ENCODE assay signal across 1 cellular context in genomic region chrX:31266172-31267076, GRCh38.
TF ChIP-seq lines count a peak whose summit lies in the region.

No MANE protein-coding gene starts in this region.

TF ChIP-seq in HepG2, 621 proteins besides CTCF, POLR2A, EP300 and RAD21 (continued from another document and continues in another):
- TF ChIP-seq MXD1 (CRISPR knock-in tag; IDR thresholded peaks at IDR 0.05) (0 out of 2 replicates have a peak, but pooled peaks have one; percentile 34), HIVEP1 (CRISPR knock-in tag; IDR thresholded peaks at IDR 0.05) (no peak), MXI1 (IDR thresholded peaks at IDR 0.05; ENCODE audit: borderline replicate concordance, low read depth, low read length) (no peak), PLRG1 (conservative IDR thresholded peaks at IDR 0.05) (no peak), ZMYM3 (CRISPR knock-in tag; IDR thresholded peaks at IDR 0.05) (no peak), ZFP36 (IDR thresholded peaks at IDR 0.05; ENCODE audit: borderline replicate concordance, low read depth, low read length, partially characterized antibody) (no peak), ZBTB20 (CRISPR knock-in tag; IDR thresholded peaks at IDR 0.05; ENCODE audit: borderline replicate concordance, low read depth) (no peak), ZNF44 (CRISPR knock-in tag; IDR thresholded peaks at IDR 0.05) (no peak), TERF1 (CRISPR knock-in tag; IDR thresholded peaks at IDR 0.05) (no peak), ZNF550 (CRISPR knock-in tag; IDR thresholded peaks at IDR 0.05; ENCODE audit: borderline replicate concordance) (no peak), ZNF768 (CRISPR knock-in tag; IDR thresholded peaks at IDR 0.05) (no peak), ZFX (CRISPR knock-in tag; IDR thresholded peaks at IDR 0.05; ENCODE audit: low read depth) (no peak), FOXM1 (CRISPR knock-in tag; IDR thresholded peaks at IDR 0.05) (no peak), XBP1 (CRISPR knock-in tag; IDR thresholded peaks at IDR 0.05) (no peak), MZF1 (CRISPR knock-in tag; IDR thresholded peaks at IDR 0.05; ENCODE audit: borderline replicate concordance) (no peak), SOX6 (IDR thresholded peaks at IDR 0.05) (no peak), SOX6 (CRISPR knock-in tag; IDR thresholded peaks at IDR 0.05) (no peak), CHCHD3 (CRISPR knock-in tag; IDR thresholded peaks at IDR 0.05) (no peak), YEATS2 (CRISPR knock-in tag; IDR thresholded peaks at IDR 0.05; ENCODE audit: borderline replicate concordance) (no peak), E2F2 (CRISPR knock-in tag; IDR thresholded peaks at IDR 0.05; ENCODE audit: borderline replicate concordance) (no peak), ATF7 (IDR thresholded peaks at IDR 0.05) (no peak), ATF7 (CRISPR knock-in tag; IDR thresholded peaks at IDR 0.05) (no peak), ZNF256 (CRISPR knock-in tag; conservative IDR thresholded peaks at IDR 0.05) (no peak), TFE3 (CRISPR knock-in tag; IDR thresholded peaks at IDR 0.05) (no peak), ERF (CRISPR knock-in tag; IDR thresholded peaks at IDR 0.05) (no peak), RNF2 (conservative IDR thresholded peaks at IDR 0.05; ENCODE audit: low read depth) (no peak), HDAC1 (CRISPR knock-in tag; IDR thresholded peaks at IDR 0.05) (no peak), TEAD3 (CRISPR knock-in tag; optimal IDR thresholded peaks at IDR 0.05; ENCODE audit: borderline replicate concordance) (no peak), XRCC5 (optimal IDR thresholded peaks at IDR 0.05; ENCODE audit: low read length) (no peak), ZNF770 (CRISPR knock-in tag; IDR thresholded peaks at IDR 0.05) (no peak), RBFOX2 (IDR thresholded peaks at IDR 0.05; ENCODE audit: low read depth, low read length) (peak; percentile 76), RBAK (CRISPR knock-in tag; IDR thresholded peaks at IDR 0.05) (no peak), TAF1 (CRISPR knock-in tag; IDR thresholded peaks at IDR 0.05) (peak; percentile 46; the same call in 1 of the 2 replicates), JDP2 (CRISPR knock-in tag; IDR thresholded peaks at IDR 0.05; ENCODE audit: borderline replicate concordance) (no peak), TSC22D2 (CRISPR knock-in tag; IDR thresholded peaks at IDR 0.05; ENCODE audit: borderline replicate concordance) (no peak), ZNF687 (CRISPR knock-in tag; IDR thresholded peaks at IDR 0.05) (peak; percentile 56), MYC (CRISPR knock-in tag; IDR thresholded peaks at IDR 0.05; ENCODE audit: borderline replicate concordance) (peak; percentile 48; the same call in 1 of the 2 replicates), ONECUT2 (CRISPR knock-in tag; IDR thresholded peaks at IDR 0.05) (no peak)
- TF ChIP-seq, protein P1, sequence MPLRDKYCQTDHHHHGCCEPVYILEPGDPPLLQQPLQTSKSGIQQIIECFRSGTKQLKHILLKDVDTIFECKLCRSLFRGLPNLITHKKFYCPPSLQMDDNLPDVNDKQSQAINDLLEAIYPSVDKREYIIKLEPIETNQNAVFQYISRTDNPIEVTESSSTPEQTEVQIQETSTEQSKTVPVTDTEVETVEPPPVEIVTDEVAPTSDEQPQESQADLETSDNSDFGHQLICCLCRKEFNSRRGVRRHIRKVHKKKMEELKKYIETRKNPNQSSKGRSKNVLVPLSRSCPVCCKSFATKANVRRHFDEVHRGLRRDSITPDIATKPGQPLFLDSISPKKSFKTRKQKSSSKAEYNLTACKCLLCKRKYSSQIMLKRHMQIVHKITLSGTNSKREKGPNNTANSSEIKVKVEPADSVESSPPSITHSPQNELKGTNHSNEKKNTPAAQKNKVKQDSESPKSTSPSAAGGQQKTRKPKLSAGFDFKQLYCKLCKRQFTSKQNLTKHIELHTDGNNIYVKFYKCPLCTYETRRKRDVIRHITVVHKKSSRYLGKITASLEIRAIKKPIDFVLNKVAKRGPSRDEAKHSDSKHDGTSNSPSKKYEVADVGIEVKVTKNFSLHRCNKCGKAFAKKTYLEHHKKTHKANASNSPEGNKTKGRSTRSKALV (CRISPR knock-in tag; IDR thresholded peaks at IDR 0.05), result 0 out of 2 replicates have a peak, but pooled peaks have one; percentile 26
- TF ChIP-seq, protein P2, sequence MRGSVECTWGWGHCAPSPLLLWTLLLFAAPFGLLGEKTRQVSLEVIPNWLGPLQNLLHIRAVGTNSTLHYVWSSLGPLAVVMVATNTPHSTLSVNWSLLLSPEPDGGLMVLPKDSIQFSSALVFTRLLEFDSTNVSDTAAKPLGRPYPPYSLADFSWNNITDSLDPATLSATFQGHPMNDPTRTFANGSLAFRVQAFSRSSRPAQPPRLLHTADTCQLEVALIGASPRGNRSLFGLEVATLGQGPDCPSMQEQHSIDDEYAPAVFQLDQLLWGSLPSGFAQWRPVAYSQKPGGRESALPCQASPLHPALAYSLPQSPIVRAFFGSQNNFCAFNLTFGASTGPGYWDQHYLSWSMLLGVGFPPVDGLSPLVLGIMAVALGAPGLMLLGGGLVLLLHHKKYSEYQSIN (CRISPR knock-in tag; IDR thresholded peaks at IDR 0.05; ENCODE audit: borderline replicate concordance), result no peak
- TF ChIP-seq, protein P3, sequence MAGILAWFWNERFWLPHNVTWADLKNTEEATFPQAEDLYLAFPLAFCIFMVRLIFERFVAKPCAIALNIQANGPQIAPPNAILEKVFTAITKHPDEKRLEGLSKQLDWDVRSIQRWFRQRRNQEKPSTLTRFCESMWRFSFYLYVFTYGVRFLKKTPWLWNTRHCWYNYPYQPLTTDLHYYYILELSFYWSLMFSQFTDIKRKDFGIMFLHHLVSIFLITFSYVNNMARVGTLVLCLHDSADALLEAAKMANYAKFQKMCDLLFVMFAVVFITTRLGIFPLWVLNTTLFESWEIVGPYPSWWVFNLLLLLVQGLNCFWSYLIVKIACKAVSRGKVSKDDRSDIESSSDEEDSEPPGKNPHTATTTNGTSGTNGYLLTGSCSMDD (CRISPR knock-in tag; IDR thresholded peaks at IDR 0.05), result no peak
- TF ChIP-seq, protein P4, sequence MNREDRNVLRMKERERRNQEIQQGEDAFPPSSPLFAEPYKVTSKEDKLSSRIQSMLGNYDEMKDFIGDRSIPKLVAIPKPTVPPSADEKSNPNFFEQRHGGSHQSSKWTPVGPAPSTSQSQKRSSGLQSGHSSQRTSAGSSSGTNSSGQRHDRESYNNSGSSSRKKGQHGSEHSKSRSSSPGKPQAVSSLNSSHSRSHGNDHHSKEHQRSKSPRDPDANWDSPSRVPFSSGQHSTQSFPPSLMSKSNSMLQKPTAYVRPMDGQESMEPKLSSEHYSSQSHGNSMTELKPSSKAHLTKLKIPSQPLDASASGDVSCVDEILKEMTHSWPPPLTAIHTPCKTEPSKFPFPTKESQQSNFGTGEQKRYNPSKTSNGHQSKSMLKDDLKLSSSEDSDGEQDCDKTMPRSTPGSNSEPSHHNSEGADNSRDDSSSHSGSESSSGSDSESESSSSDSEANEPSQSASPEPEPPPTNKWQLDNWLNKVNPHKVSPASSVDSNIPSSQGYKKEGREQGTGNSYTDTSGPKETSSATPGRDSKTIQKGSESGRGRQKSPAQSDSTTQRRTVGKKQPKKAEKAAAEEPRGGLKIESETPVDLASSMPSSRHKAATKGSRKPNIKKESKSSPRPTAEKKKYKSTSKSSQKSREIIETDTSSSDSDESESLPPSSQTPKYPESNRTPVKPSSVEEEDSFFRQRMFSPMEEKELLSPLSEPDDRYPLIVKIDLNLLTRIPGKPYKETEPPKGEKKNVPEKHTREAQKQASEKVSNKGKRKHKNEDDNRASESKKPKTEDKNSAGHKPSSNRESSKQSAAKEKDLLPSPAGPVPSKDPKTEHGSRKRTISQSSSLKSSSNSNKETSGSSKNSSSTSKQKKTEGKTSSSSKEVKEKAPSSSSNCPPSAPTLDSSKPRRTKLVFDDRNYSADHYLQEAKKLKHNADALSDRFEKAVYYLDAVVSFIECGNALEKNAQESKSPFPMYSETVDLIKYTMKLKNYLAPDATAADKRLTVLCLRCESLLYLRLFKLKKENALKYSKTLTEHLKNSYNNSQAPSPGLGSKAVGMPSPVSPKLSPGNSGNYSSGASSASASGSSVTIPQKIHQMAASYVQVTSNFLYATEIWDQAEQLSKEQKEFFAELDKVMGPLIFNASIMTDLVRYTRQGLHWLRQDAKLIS (CRISPR knock-in tag; IDR thresholded peaks at IDR 0.05), result no peak
